In genomic region chr17:54933921-54934320, GRCh38 we compare ENCODE assay signal across 23 cellular contexts. TPM values are rescaled to one million over a fixed set of nuclear protein-coding genes. Genes with fewer than 3 reads are reported as not detected.
"Had no signal": no experiment of that assay in that cellular context is flagged by ENCODE, and none has a peak within 500 bp of the region (broad histone marks: within the 10 kb centered on the region; RNA-seq: fewer than 3 reads in every experiment).

No MANE protein-coding gene starts in this region.

- H3K4me3 ChIP-seq: SK-N-MC had no signal

- DNase-seq: activated B cell treated with CpG ODN at 0.5 μM for 24 hours; activated CD4-positive, alpha-beta memory T cell treated with anti-CD3 and anti-CD28 coated beads for 36 hours; activated CD4-positive, alpha-beta T cell treated with anti-CD3 and anti-CD28 coated beads, Interleukin-2, amount 10 ng/mL, durations not matched to agents 7 days and 5 days; activated CD8-positive, alpha-beta memory T cell treated with anti-CD3 and anti-CD28 coated beads for 24 hours; activated gamma-delta T cell; activated naive CD4-positive, alpha-beta T cell treated with anti-CD3 and anti-CD28 coated beads for 36 hours; activated T-cell treated with anti-CD3 and anti-CD28 coated beads, Interleukin-2, amount 50 U/mL, for 48 hours; amygdala; Kasumi-1; KBM-7; NCI-H1048; NCI-H146; NCI-H187 treated with DMSO at 0.1 percent for 48 hours; NCI-H2081 treated with DMSO at 0.1 percent for 48 hours; NCI-H2171 treated with DMSO at 0.1 percent for 48 hours; NCI-H226; NCI-H526; NCI-H82; SIG-M5; T-cell had no signal

- ATAC-seq: activated T-helper 17 cell treated with anti-CD3 and anti-CD28 coated beads, Interleukin-2, amount 50 U/mL, for 72 hours; T-cell had no signal

- H3K27ac ChIP-seq: SK-N-MC had no signal

RNA-seq across cellular contexts. Expression of gene TOM1L1, which starts 33.3 kb away (rescaled TPM):
- total RNA-seq: activated B cell treated with CpG ODN at 0.5 μM for 24 hours, OCI-LY7 had no signal
